15 cellular contexts compared by ENCODE assay signal in the genomic region with DNA sequence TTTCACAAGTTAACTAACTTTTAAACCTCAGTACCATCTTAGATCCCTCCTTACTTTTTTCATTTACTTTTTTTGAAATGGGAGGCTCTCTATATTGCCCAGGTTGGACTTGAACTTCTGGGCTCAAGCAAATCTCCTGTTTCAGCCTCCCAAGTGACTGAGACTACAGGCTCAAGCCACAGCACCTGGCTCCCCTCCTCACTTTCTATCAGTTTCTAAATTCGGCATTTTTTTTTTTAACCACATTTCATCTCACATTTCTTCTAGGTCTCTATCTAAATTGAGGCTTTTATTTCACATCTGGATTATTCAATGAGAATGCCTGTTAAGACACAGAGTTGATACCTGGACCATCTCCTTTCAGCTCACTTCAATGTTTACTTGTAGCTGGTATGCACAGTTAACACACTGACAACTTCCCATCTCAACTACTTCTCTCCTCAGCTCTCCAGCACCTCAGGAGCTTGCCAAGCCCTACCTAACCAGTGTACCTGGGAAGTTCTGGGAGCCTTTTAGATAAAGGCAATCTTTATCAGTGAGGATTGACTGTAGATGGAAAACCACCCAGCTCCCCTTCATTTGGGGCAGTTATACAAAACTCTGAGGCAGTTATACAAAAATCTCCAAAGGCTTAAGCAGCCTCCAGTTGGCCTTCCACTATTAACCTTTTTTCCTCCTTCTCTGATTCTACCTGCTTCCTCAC. TPM values are rescaled to one million over a fixed set of nuclear protein-coding genes. Genes with fewer than 3 reads are reported as not detected.
A peak's percentile ranks its signal among the peaks of the same experiment; 100 is the strongest.
DNase-seq lines count a peak whose midpoint lies in the region; ATAC-seq, FAIRE-seq and TF ChIP-seq lines count a peak whose summit lies in the region.
"Had no signal": no experiment of that assay in that cellular context is flagged by ENCODE, and none has a peak within 500 bp of the region (broad histone marks: within the 10 kb centered on the region; RNA-seq: fewer than 3 reads in every experiment).

No MANE protein-coding gene starts in this region.

- H3K4me3 ChIP-seq in HepG2 (replicated peaks in 1 of 3; ENCODE audit: insufficient read depth in 1 of 3, low read depth in 2 of 3, low read length in 3 of 3) (no peak overlapping the region), right lobe of liver (no peak overlapping the region), suprapubic skin (no peak overlapping the region)

- H3K9ac ChIP-seq in HepG2 (ENCODE audit: insufficient read depth, low read depth, low read length) = peak overlapping the region; percentile 23; the same call in 1 of the 2 replicates

- no peak overlapping the region for H2AFZ ChIP-seq in HepG2 (ENCODE audit: low read length)

- peaks cover 22% of the 10 kb centered on the region; the same call in 1 of the 2 replicates for H4K20me1 ChIP-seq in HepG2 (ENCODE audit: insufficient read depth, low read length)

- BruUV-seq in HepG2 (replicated peaks; lab: Mats Ljungman, UMichigan) = no TSS peak

- no peak for DNase-seq in HepG2 (ENCODE audit: low spot score)
- DNase-seq in right lobe of liver = no peak
- peak; percentile 52 for DNase-seq in OCI-M1 (lab: John Stamatoyannopoulos, UW)
- no peak for DNase-seq in effector memory CD8-positive, alpha-beta T cell
- DNase-seq in suprapubic skin (ENCODE audit: low spot score in 2 of 2) = no peak
- no peak for DNase-seq in 8988T
- DNase-seq in NCI-H748 (lab: John Stamatoyannopoulos, UW; ENCODE audit: unreplicated experiment) = no peak
- no peak for DNase-seq in NCI-H1417 (lab: John Stamatoyannopoulos, UW)
- DNase-seq: anterior cingulate cortex, DMS79 treated with DMSO at 0.1 percent for 48 hours, foreskin keratinocyte, Kasumi-1, NCI-H2029, NCI-H82, SHP77 had no signal

- TF ChIP-seq RAD21 in HepG2 (CRISPR knock-in tag; IDR thresholded peaks at IDR 0.05) = no peak

- CTCF ChIA-PET in HepG2 (lab: Yijun Ruan, JAX; ENCODE audit: low intra/inter-chr PET ratio, low total read pairs) = no interaction called here

- H3K9me3 ChIP-seq in HepG2 (ENCODE audit: low read length) (no peaks in the 10 kb centered on the region), right lobe of liver (no peaks in the 10 kb centered on the region), suprapubic skin (no peaks in the 10 kb centered on the region)

- no peaks in the 10 kb centered on the region for H3K9me3 Mint-ChIP-seq in effector memory CD8-positive, alpha-beta T cell

- TF ChIP-seq EP300 in HepG2 (IDR thresholded peaks at IDR 0.05; ENCODE audit: low read depth in 2 of 2, low read length in 2 of 2) = no peak
- TF ChIP-seq EP300 in HepG2 (CRISPR knock-in tag; IDR thresholded peaks at IDR 0.05; ENCODE audit: borderline replicate concordance) = no peak
- TF ChIP-seq EP300 in suprapubic skin (IDR thresholded peaks at IDR 0.05) = no peak

- no peak for FAIRE-seq in HepG2 (lab: Jason Lieb, UNC)

- TF ChIP-seq POLR2A in HepG2 (IDR thresholded peaks at IDR 0.05; ENCODE audit: insufficient read depth in 1 of 2, low read depth in 2 of 2, low read length in 2 of 2) (no peak), right lobe of liver (IDR thresholded peaks at IDR 0.05) (no peak), suprapubic skin (IDR thresholded peaks at IDR 0.05) (no peak)

- peak overlapping the region; percentile 43; the same call in 1 of the 2 replicates for H3K4me2 ChIP-seq in HepG2 (ENCODE audit: low read depth, low read length)

- H3K27me3 ChIP-seq in HepG2 (ENCODE audit: control insufficient read depth in 1 of 2, insufficient read depth in 2 of 2, low read length in 2 of 2) (no peaks in the 10 kb centered on the region), right lobe of liver (no peaks in the 10 kb centered on the region), suprapubic skin (no peaks in the 10 kb centered on the region)
- H3K27me3 ChIP-seq: foreskin keratinocyte had no signal

- TF ChIP-seq CTCF in HepG2 (CRISPR knock-in tag; IDR thresholded peaks at IDR 0.05) (no peak), right lobe of liver (IDR thresholded peaks at IDR 0.05) (no peak), suprapubic skin (IDR thresholded peaks at IDR 0.05) (no peak)

- WGBS in HepG2 (ENCODE audit: low lambda C conversion rate) = 85% methylated on average over 1 of the region's 1 CpG
- 82% methylated on average over 1 of the region's 1 CpG for WGBS in right lobe of liver (ENCODE audit: insufficient coverage, low coverage, low lambda C conversion rate, missing lambda C conversion rate)
- WGBS in suprapubic skin = 75% methylated on average over 1 of the region's 1 CpG

- peak overlapping the region; percentile 14 to 41 for H3K27ac Mint-ChIP-seq in effector memory CD8-positive, alpha-beta T cell

- no peaks in the 10 kb centered on the region for H3K27me3 Mint-ChIP-seq in effector memory CD8-positive, alpha-beta T cell

- peaks cover 22% of the 10 kb centered on the region for H3K4me1 ChIP-seq in HepG2 (ENCODE audit: insufficient read depth, low read length)
- peaks cover 0 to 21% (median 4%) of the 10 kb centered on the region in 4 donors for H3K4me1 ChIP-seq in right lobe of liver
- H3K4me1 ChIP-seq in suprapubic skin = peaks cover 30% of the 10 kb centered on the region

- peaks cover 23 to 40% of the 10 kb centered on the region in 2 donors for H3K4me1 Mint-ChIP-seq in effector memory CD8-positive, alpha-beta T cell (ENCODE audit: low read depth in 2 of 2)

- POLR2A ChIA-PET in HepG2 (lab: Yijun Ruan, JAX) = interaction anchor here (1.4 kb wide), 1 partner anchor 23 kb away, joined by 3 read pairs; a partner anchor contains a TSS

- peaks cover 14% of the 10 kb centered on the region for H3K36me3 Mint-ChIP-seq in effector memory CD8-positive, alpha-beta T cell (ENCODE audit: insufficient read depth)

- H3K27ac ChIP-seq in HepG2 (ENCODE audit: extremely low read length, insufficient read depth, low read length) = no peak overlapping the region
- H3K27ac ChIP-seq in right lobe of liver = no peak overlapping the region
- peak overlapping the region; percentile 1 for H3K27ac ChIP-seq in suprapubic skin
- H3K27ac ChIP-seq: foreskin keratinocyte had no signal

- intact Hi-C loops in HepG2 (cut with micrococcal nuclease; ENCODE audit: unreplicated experiment) = loop anchor here (5.0 kb wide), 2 partner anchors 74 to 131 kb away; a partner anchor contains a TSS
- intact Hi-C loops in right lobe of liver (cut with DNase I) = no loop called here

- in situ Hi-C loops in HepG2 (cut with HindIII; ENCODE audit: extremely low pct_ligation_motif_present, low pct_unique_long_range_greater_than_20kb) = no loop called here

- H3K36me3 ChIP-seq in HepG2 (replicated peaks in 1 of 2; ENCODE audit: control insufficient read depth in 1 of 2, insufficient read depth in 2 of 2, low read length in 2 of 2) (no peaks in the 10 kb centered on the region), right lobe of liver (no peaks in the 10 kb centered on the region), suprapubic skin (no peaks in the 10 kb centered on the region)

- peak overlapping the region in 1 of 2 donors; percentile 19 for H3K4me3 Mint-ChIP-seq in effector memory CD8-positive, alpha-beta T cell

- ATAC-seq in HepG2 (no peak), right lobe of liver (no peak)
- ATAC-seq in effector memory CD8-positive, alpha-beta T cell (replicated peaks) = no peak
- ATAC-seq: foreskin keratinocyte had no signal

- H3K79me2 ChIP-seq in HepG2 (ENCODE audit: insufficient read depth, low read length) = peaks cover 73% of the 10 kb centered on the region

RNA-seq across cellular contexts. Expression of a gene that starts 3.4 kb away (rescaled TPM):
- total RNA-seq in HepG2 (2016; rRNA removed; fragmentation: Illumina TruSeq; extraction: Trizol) (48.2 and 49.1 TPM in 2 replicates), right lobe of liver (10 to 100 TPM; 16.5 to 31.0 (median 21.4) TPM), suprapubic skin (100 to 1,000 TPM in 1 of 4 donors, 10 to 100 TPM in 3; 45.3 to 108 (median 53.6) TPM)
- total RNA-seq in HepG2 (2016; cell fraction: cytosol; rRNA removed; fragmentation: Illumina TruSeq; extraction: Trizol; ENCODE audit: low read depth) = 18.9 and 21.1 TPM in 2 replicates
- 49.8 and 50.1 TPM in 2 replicates for total RNA-seq in HepG2 (2016; cell fraction: insoluble cytoplasmic fraction; rRNA removed; fragmentation: Illumina TruSeq; extraction: Trizol)
- 22.6 and 24.4 TPM in 2 replicates for total RNA-seq in HepG2 (2016; cell fraction: membrane; rRNA removed; fragmentation: Illumina TruSeq; extraction: Trizol)
- 58.4 and 60.0 TPM in 2 replicates for total RNA-seq in HepG2 (2016; cell fraction: nucleus; rRNA removed; fragmentation: Illumina TruSeq; extraction: Trizol)
- 25.3 and 32.0 TPM in 2 replicates for polyA plus RNA-seq in HepG2 (2011; rRNA removed)
- 10.5 and 15.8 TPM in 2 replicates for polyA plus RNA-seq in HepG2 (2011; cell fraction: cytosol; rRNA removed)
- 20.5 and 27.5 TPM in 2 replicates for polyA plus RNA-seq in HepG2 (2011; cell fraction: nucleus; rRNA removed)
- polyA plus RNA-seq in HepG2 (2012) = 20.1 and 26.8 TPM in 2 replicates
- 3.2 TPM in 2 replicates for polyA plus RNA-seq in HepG2 (2016; cell fraction: cytosol; fragmentation: Illumina TruSeq; extraction: Trizol; ENCODE audit: low read depth)
- polyA plus RNA-seq in HepG2 (2016; cell fraction: insoluble cytoplasmic fraction; fragmentation: Illumina TruSeq; extraction: Trizol; ENCODE audit: low read depth) = 30.4 and 32.4 TPM in 2 replicates
- 9.2 and 9.6 TPM in 2 replicates for polyA plus RNA-seq in HepG2 (2016; cell fraction: membrane; fragmentation: Illumina TruSeq; extraction: Trizol; ENCODE audit: low read depth)
- polyA plus RNA-seq in HepG2 (2016; cell fraction: nucleus; fragmentation: Illumina TruSeq; extraction: Trizol; ENCODE audit: insufficient read depth, low read depth) = 54.1 and 58.5 TPM in 2 replicates
- 13.4 and 24.4 TPM in 2 replicates for polyA minus RNA-seq in HepG2 (2011; rRNA and poly(A)+ RNA removed; ENCODE audit: low replicate concordance)
- polyA minus RNA-seq in HepG2 (2011; cell fraction: cytosol; rRNA and poly(A)+ RNA removed) = 18.6 and 24.6 TPM in 2 replicates
- polyA minus RNA-seq in HepG2 (2011; cell fraction: nucleus; rRNA and poly(A)+ RNA removed) = 92.7 and 102 TPM in 2 replicates

RNA-seq across cellular contexts. Expression of a gene that starts 23.2 kb away (rescaled TPM):
- total RNA-seq in HepG2 (2016; rRNA removed; fragmentation: Illumina TruSeq; extraction: Trizol) (6.6 and 6.7 TPM in 2 replicates), right lobe of liver (10 to 100 TPM in 2 of 6 experiments, 1 to 10 TPM in 4; 7.7 to 12.2 (median 8.8) TPM), suprapubic skin (10 to 100 TPM in 2 of 4 donors, 1 to 10 TPM in 2; 7.6 to 17.6 (median 10.2) TPM)
- 9.2 and 10.6 TPM in 2 replicates for total RNA-seq in HepG2 (2016; cell fraction: cytosol; rRNA removed; fragmentation: Illumina TruSeq; extraction: Trizol; ENCODE audit: low read depth)
- total RNA-seq in HepG2 (2016; cell fraction: insoluble cytoplasmic fraction; rRNA removed; fragmentation: Illumina TruSeq; extraction: Trizol) = 6.2 and 7.2 TPM in 2 replicates
- total RNA-seq in HepG2 (2016; cell fraction: membrane; rRNA removed; fragmentation: Illumina TruSeq; extraction: Trizol) = 5.1 and 6.1 TPM in 2 replicates
- total RNA-seq in HepG2 (2016; cell fraction: nucleus; rRNA removed; fragmentation: Illumina TruSeq; extraction: Trizol) = 9.9 and 11.1 TPM in 2 replicates
- 3.4 and 3.8 TPM in 2 replicates for polyA plus RNA-seq in HepG2 (2011; rRNA removed)
- 1.4 and 2.6 TPM in 2 replicates for polyA plus RNA-seq in HepG2 (2011; cell fraction: cytosol; rRNA removed)
- 1.00 and 1.6 TPM in 2 replicates for polyA plus RNA-seq in HepG2 (2011; cell fraction: nucleus; rRNA removed)
- polyA plus RNA-seq in HepG2 (2012) = 5.7 and 6.3 TPM in 2 replicates
- 0.17 and 0.18 TPM in 2 replicates for polyA plus RNA-seq in HepG2 (2016; cell fraction: cytosol; fragmentation: Illumina TruSeq; extraction: Trizol; ENCODE audit: low read depth)
- 2.5 and 2.7 TPM in 2 replicates for polyA plus RNA-seq in HepG2 (2016; cell fraction: insoluble cytoplasmic fraction; fragmentation: Illumina TruSeq; extraction: Trizol; ENCODE audit: low read depth)
- polyA plus RNA-seq in HepG2 (2016; cell fraction: membrane; fragmentation: Illumina TruSeq; extraction: Trizol; ENCODE audit: low read depth) = 0.33 and 0.52 TPM in 2 replicates
- 4.9 TPM in 2 replicates for polyA plus RNA-seq in HepG2 (2016; cell fraction: nucleus; fragmentation: Illumina TruSeq; extraction: Trizol; ENCODE audit: insufficient read depth, low read depth)
- 6.6 and 10.1 TPM in 2 replicates for polyA minus RNA-seq in HepG2 (2011; rRNA and poly(A)+ RNA removed; ENCODE audit: low replicate concordance)
- 4.4 and 4.6 TPM in 2 replicates for polyA minus RNA-seq in HepG2 (2011; cell fraction: cytosol; rRNA and poly(A)+ RNA removed)
- polyA minus RNA-seq in HepG2 (2011; cell fraction: nucleus; rRNA and poly(A)+ RNA removed) = 10.9 and 13.8 TPM in 2 replicates
